Comparison of ENCODE assay signal across 31 cellular contexts in genomic region chr7:64078699-64078994, GRCh38. TPM values are rescaled to one million over a fixed set of nuclear protein-coding genes. Genes with fewer than 3 reads are reported as not detected.
"Had no signal": no experiment of that assay in that cellular context is flagged by ENCODE, and none has a peak within 500 bp of the region (broad histone marks: within the 10 kb centered on the region; RNA-seq: fewer than 3 reads in every experiment).

No MANE protein-coding gene starts in this region.

- H3K4me3 Mint-ChIP-seq: naive thymus-derived CD4-positive, alpha-beta T cell; natural killer cell; nephron; neural progenitor cell; stimulated activated naive B cell treated with anti-CD40 and anti-IgM and Interleukin-4, amounts not matched to agents 10 μg/mL and 1 μg/mL and 100 μg/mL, for 72 hours; stimulated activated naive CD8-positive, alpha-beta T cell treated with anti-CD3 and anti-CD28 coated beads, Interleukin-15, Interleukin-2, amounts not matched to agents 100 ng/mL and 50 ng/mL, for 24 hours had no signal

- H3K4me1 Mint-ChIP-seq: naive thymus-derived CD4-positive, alpha-beta T cell; natural killer cell; nephron; neural progenitor cell; stimulated activated naive B cell treated with anti-CD40 and anti-IgM and Interleukin-4, amounts not matched to agents 10 μg/mL and 1 μg/mL and 100 μg/mL, for 72 hours had no signal

- H3K79me2 ChIP-seq: parathyroid adenoma had no signal

- DNase-seq: naive thymus-derived CD4-positive, alpha-beta T cell; natural killer cell; occipital lobe; ovary; posterior cingulate gyrus; psoas muscle; right cardiac atrium; spleen; stimulated activated CD4-positive, alpha-beta T cell treated with anti-CD3 and anti-CD28 coated beads, Interleukin-12 subunit alpha, Interleukin-12 subunit beta, amount 100 ng/mL, for 4 hours; stimulated activated CD4-positive, alpha-beta T cell treated with anti-CD3 and anti-CD28 coated beads, Interleukin-1b, Interleukin-23, amount 100 ng/mL, for 48 hours; stimulated activated CD4-positive, alpha-beta T cell treated with anti-CD3 and anti-CD28 coated beads, Interleukin-4, amount 100 ng/mL, for 1 hour; stimulated activated CD4-positive, alpha-beta T cell treated with anti-CD3 and anti-CD28 coated beads, Interleukin-4, amount 100 ng/mL, for 4 hours; stimulated activated CD8-positive, alpha-beta memory T cell treated with anti-CD3 and anti-CD28 coated beads, Interleukin-4, amount 100 ng/mL, for 48 hours; stimulated activated naive B cell treated with anti-CD40 and anti-IgM and Interleukin-4, amounts not matched to agents 10 μg/mL and 1 μg/mL and 100 μg/mL, for 72 hours; stimulated activated naive CD4-positive, alpha-beta T cell treated with Interleukin-2 at 50 U/mL for 16 hours; stomach; thyroid gland; trophoblast cell; upper lobe of right lung; uterus had no signal

- H3K4me2 ChIP-seq: neural progenitor cell, smooth muscle cell had no signal

- H3K9ac ChIP-seq: neural progenitor cell, parathyroid adenoma had no signal

- H3K36me3 Mint-ChIP-seq: neural progenitor cell had no signal

- H3K4me1 ChIP-seq: neural progenitor cell, parathyroid adenoma, psoas muscle, spleen, stomach, thyroid gland, tibial nerve, upper lobe of right lung, uterus had no signal

- H3K27me3 ChIP-seq: neural progenitor cell, spleen, stomach, thyroid gland, tibial nerve, upper lobe of right lung, uterus had no signal

- ATAC-seq: naive thymus-derived CD4-positive, alpha-beta T cell; natural killer cell; psoas muscle; right cardiac atrium; sciatic nerve; stimulated activated naive B cell treated with anti-CD40 and anti-IgM and Interleukin-4, amounts not matched to agents 10 μg/mL and 1 μg/mL and 100 μg/mL, for 72 hours; upper lobe of right lung had no signal

- H2AFZ ChIP-seq: neural progenitor cell, parathyroid adenoma had no signal

- H3K36me3 ChIP-seq: neural progenitor cell, ovary, upper lobe of right lung, uterus had no signal

- H3K27me3 Mint-ChIP-seq: naive thymus-derived CD4-positive, alpha-beta T cell; progenitor cell of endocrine pancreas; stimulated activated naive B cell treated with anti-CD40 and anti-IgM and Interleukin-4, amounts not matched to agents 10 μg/mL and 1 μg/mL and 100 μg/mL, for 72 hours; stimulated activated naive CD8-positive, alpha-beta T cell treated with anti-CD3 and anti-CD28 coated beads, Interleukin-15, Interleukin-2, amounts not matched to agents 100 ng/mL and 50 ng/mL, for 24 hours had no signal

- H3K27ac ChIP-seq: neural progenitor cell, ovary, parathyroid adenoma, psoas muscle, skin epidermis, spleen, stomach, thoracic aorta, thyroid gland, tibial nerve, upper lobe of right lung, uterus had no signal

- H3K27ac Mint-ChIP-seq: naive thymus-derived CD4-positive, alpha-beta T cell; natural killer cell; nephron; neural progenitor cell; progenitor cell of endocrine pancreas; stimulated activated naive B cell treated with anti-CD40 and anti-IgM and Interleukin-4, amounts not matched to agents 10 μg/mL and 1 μg/mL and 100 μg/mL, for 72 hours; stimulated activated naive CD8-positive, alpha-beta T cell treated with anti-CD3 and anti-CD28 coated beads, Interleukin-15, Interleukin-2, amounts not matched to agents 100 ng/mL and 50 ng/mL, for 24 hours had no signal

- H3K4me3 ChIP-seq: neural progenitor cell, ovary, psoas muscle, skin epidermis, smooth muscle cell, spleen, stomach, thyroid gland, tibial nerve, upper lobe of right lung, uterus had no signal

RNA-seq across cellular contexts. Expression of gene ZNF727, which starts 33.4 kb away (rescaled TPM):
- total RNA-seq: progenitor cell of endocrine pancreas, smooth muscle cell had no signal
- polyA plus RNA-seq: neural cell, smooth muscle cell, stomach had no signal
